19 cellular contexts compared by ENCODE assay signal in the genomic region with DNA sequence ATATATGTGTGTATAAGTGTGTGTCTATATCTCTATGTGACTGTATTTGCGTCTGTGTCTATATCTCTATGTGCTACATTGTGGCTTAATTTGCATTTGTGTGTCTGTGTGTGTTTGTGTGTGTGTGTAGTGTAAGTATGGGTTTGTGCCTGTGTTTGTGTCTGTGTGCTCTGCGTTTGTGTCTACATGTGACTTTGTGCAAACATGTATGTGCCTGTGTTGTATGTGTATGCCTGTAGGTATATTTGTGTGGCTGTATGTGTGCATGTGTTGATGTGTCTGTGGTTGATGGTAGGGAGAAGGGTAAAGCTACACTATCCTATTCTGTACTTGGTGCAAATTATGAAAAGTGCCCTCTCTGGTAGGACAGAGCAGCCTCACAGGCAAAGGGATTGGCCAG.
"Had no signal": no experiment of that assay in that cellular context is flagged by ENCODE, and none has a peak within 500 bp of the region (broad histone marks: within the 10 kb centered on the region; RNA-seq: fewer than 3 reads in every experiment).

No MANE protein-coding gene starts in this region.

- H3K9me3 ChIP-seq: sigmoid colon, testis, upper lobe of left lung had no signal

- H3K4me3 ChIP-seq: coronary artery, sigmoid colon, testis, upper lobe of left lung had no signal

- DNase-seq: activated CD4-positive, alpha-beta T cell treated with anti-CD3 and anti-CD28 coated beads for 1 hour; activated CD4-positive, alpha-beta T cell treated with anti-CD3 and anti-CD28 coated beads, Interleukin-2, amount 50 U/mL, for 1 hour; activated gamma-delta T cell; activated naive CD4-positive, alpha-beta T cell treated with anti-CD3 and anti-CD28 coated beads, Interleukin-2, amount 50 U/mL, for 16 hours; activated naive CD8-positive, alpha-beta T cell treated with anti-CD3 and anti-CD28 coated beads, Interleukin-2, amount 50 U/mL, for 24 hours; cerebellar nuclear complex; glutamatergic neuron; hippocampal formation; nephron progenitor cell; posterior cingulate gyrus; sigmoid colon; stimulated activated CD4-positive, alpha-beta T cell treated with anti-CD3 and anti-CD28 coated beads, Interleukin-2, amount 100 ng/mL, for 48 hours; stimulated activated CD8-positive, alpha-beta memory T cell treated with anti-CD3 and anti-CD28 coated beads, Interleukin-4, amount 100 ng/mL, for 48 hours; testis had no signal

- H3K36me3 ChIP-seq: sigmoid colon, upper lobe of left lung had no signal

- H3K27ac ChIP-seq: coronary artery, foreskin keratinocyte, sigmoid colon, testis had no signal

- H3K27me3 ChIP-seq: foreskin keratinocyte, sigmoid colon, testis, upper lobe of left lung had no signal

- FAIRE-seq: TTC549 had no signal

- ATAC-seq: activated CD8-positive, alpha-beta T cell treated with anti-CD3 and anti-CD28 coated beads, Interleukin-2, amount 10 ng/mL, durations not matched to agents 7 days and 5 days had no signal

- H3K4me1 ChIP-seq: foreskin keratinocyte, sigmoid colon, testis had no signal
